12 cellular contexts compared by ENCODE assay signal in the genomic region with DNA sequence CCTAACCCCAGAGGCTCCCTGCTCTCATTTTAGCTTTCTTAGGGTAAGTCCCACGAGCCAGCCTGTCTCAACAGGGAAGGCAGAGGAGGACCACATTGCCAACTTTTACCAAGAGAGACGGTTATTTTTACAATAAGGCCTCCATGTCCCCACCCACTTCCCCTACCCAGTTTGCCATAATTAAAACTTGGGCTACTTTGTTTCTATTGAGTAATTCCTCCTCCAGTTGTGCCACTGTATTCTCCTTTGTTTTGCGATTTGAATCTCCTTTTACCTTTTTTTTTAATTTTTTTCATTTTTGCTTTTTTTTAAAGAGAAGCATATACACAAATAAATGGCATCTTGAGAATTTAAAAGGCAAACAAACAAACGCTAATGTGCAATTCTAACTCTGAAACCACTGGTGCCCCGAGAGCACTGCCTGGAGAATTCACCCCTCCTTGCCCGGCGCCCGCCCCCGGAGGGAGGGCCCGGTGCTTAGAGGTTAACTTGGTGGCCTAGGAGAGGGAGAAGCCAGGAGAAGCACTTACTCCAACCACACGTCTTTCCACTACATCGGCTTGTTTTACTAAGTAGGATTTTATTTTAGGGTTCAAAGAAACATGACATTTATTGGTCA.
DNase-seq lines count a peak whose midpoint lies in the region; ATAC-seq and TF ChIP-seq lines count a peak whose summit lies in the region.
"Had no signal": no experiment of that assay in that cellular context is flagged by ENCODE, and none has a peak within 500 bp of the region (broad histone marks: within the 10 kb centered on the region; RNA-seq: fewer than 3 reads in every experiment).

No MANE protein-coding gene starts in this region.

- 33% methylated on average over 12 of the region's 12 CpGs for WGBS in right cardiac atrium
- WGBS in suprapubic skin, result 27% methylated on average over 12 of the region's 12 CpGs

- no peaks in the 10 kb centered on the region for H3K27me3 Mint-ChIP-seq in activated T-cell treated with anti-CD3 and anti-CD28 coated beads, Interleukin-2, amount 50 U/mL, for 72 hours (ENCODE audit: low read depth)
- H3K27me3 Mint-ChIP-seq in activated naive CD8-positive, alpha-beta T cell treated with anti-CD3 and anti-CD28 coated beads for 36 hours, result no peaks in the 10 kb centered on the region

- H3K4me3 ChIP-seq in right cardiac atrium (ENCODE audit: low read length) (no peak overlapping the region), suprapubic skin (peak overlapping the region; percentile 13)
- H3K4me3 ChIP-seq: adrenal gland had no signal

- H3K9me3 ChIP-seq in right cardiac atrium (ENCODE audit: control insufficient read depth, low read length), result no peaks in the 10 kb centered on the region
- no peaks in the 10 kb centered on the region for H3K9me3 ChIP-seq in suprapubic skin
- H3K9me3 ChIP-seq: adrenal gland had no signal

- no peak overlapping the region for H3K4me3 Mint-ChIP-seq in activated T-cell treated with anti-CD3 and anti-CD28 coated beads, Interleukin-2, amount 50 U/mL, for 72 hours
- H3K4me3 Mint-ChIP-seq in activated naive CD8-positive, alpha-beta T cell treated with anti-CD3 and anti-CD28 coated beads for 36 hours, result no peak overlapping the region

- TF ChIP-seq EP300 in suprapubic skin (IDR thresholded peaks at IDR 0.05), result no peak

- H3K27me3 ChIP-seq in right cardiac atrium (ENCODE audit: control insufficient read depth, insufficient read depth) (no peaks in the 10 kb centered on the region), suprapubic skin (no peaks in the 10 kb centered on the region)
- H3K27me3 ChIP-seq: adrenal gland had no signal

- no peak for ATAC-seq in activated T-cell treated with anti-CD3 and anti-CD28 coated beads, Interleukin-2, amount 50 U/mL, for 72 hours (replicated peaks in 1 of 2)
- ATAC-seq in right cardiac atrium, result peak; percentile 37 to 51
- ATAC-seq in GM21515 (IDR thresholded peaks at IDR 0.05; ENCODE audit: unreplicated experiment), result no peak
- no peak for ATAC-seq in GM21825 (IDR thresholded peaks at IDR 0.05; ENCODE audit: unreplicated experiment)
- ATAC-seq: Panc1 had no signal

- no peaks in the 10 kb centered on the region for H3K9me3 Mint-ChIP-seq in activated T-cell treated with anti-CD3 and anti-CD28 coated beads, Interleukin-2, amount 50 U/mL, for 72 hours
- H3K9me3 Mint-ChIP-seq in activated naive CD8-positive, alpha-beta T cell treated with anti-CD3 and anti-CD28 coated beads for 36 hours, result no peaks in the 10 kb centered on the region

- peak overlapping the region; percentile 78 for H3K27ac Mint-ChIP-seq in activated T-cell treated with anti-CD3 and anti-CD28 coated beads, Interleukin-2, amount 50 U/mL, for 72 hours
- H3K27ac Mint-ChIP-seq in activated naive CD8-positive, alpha-beta T cell treated with anti-CD3 and anti-CD28 coated beads for 36 hours, result peak overlapping the region; percentile 57

- peak overlapping the region; percentile 69 for H3K27ac ChIP-seq in right cardiac atrium (ENCODE audit: low read length)
- peak overlapping the region; percentile 71 for H3K27ac ChIP-seq in suprapubic skin
- H3K27ac ChIP-seq: adrenal gland, WERI-Rb-1 had no signal

- peaks cover 5% of the 10 kb centered on the region for H3K36me3 ChIP-seq in suprapubic skin
- H3K36me3 ChIP-seq: adrenal gland, WERI-Rb-1 had no signal

- TF ChIP-seq POLR2A in suprapubic skin (IDR thresholded peaks at IDR 0.05), result no peak

- intact Hi-C loops in right cardiac atrium (cut with DNase I), result no loop called here

- no peak for DNase-seq in activated T-cell treated with anti-CD3 and anti-CD28 coated beads, Interleukin-2, amount 50 U/mL, for 72 hours
- DNase-seq in activated T-cell treated with anti-CD3 and anti-CD28 coated beads for 4 hours (no peak), right cardiac atrium (no peak), suprapubic skin (ENCODE audit: low spot score in 2 of 2) (no peak), middle frontal gyrus (ENCODE audit: extremely low spot score, low spot score) (no peak)
- no peak for DNase-seq in activated naive CD8-positive, alpha-beta T cell treated with anti-CD3 and anti-CD28 coated beads for 36 hours
- DNase-seq: adrenal gland, NCI-H1694, WERI-Rb-1 had no signal

- H3K4me1 ChIP-seq in right cardiac atrium (ENCODE audit: control insufficient read depth, insufficient read depth, low read length), result peaks cover 9% of the 10 kb centered on the region
- H3K4me1 ChIP-seq in suprapubic skin, result peaks cover 38% of the 10 kb centered on the region
- H3K4me1 ChIP-seq: adrenal gland had no signal

- peaks cover 28% of the 10 kb centered on the region for H3K4me1 Mint-ChIP-seq in activated T-cell treated with anti-CD3 and anti-CD28 coated beads, Interleukin-2, amount 50 U/mL, for 72 hours (ENCODE audit: low read depth)
- H3K4me1 Mint-ChIP-seq in activated naive CD8-positive, alpha-beta T cell treated with anti-CD3 and anti-CD28 coated beads for 36 hours, result peaks cover 61% of the 10 kb centered on the region

- peaks cover 17 to 25% of the 10 kb centered on the region in 2 donors for H3K36me3 Mint-ChIP-seq in activated T-cell treated with anti-CD3 and anti-CD28 coated beads, Interleukin-2, amount 50 U/mL, for 72 hours (ENCODE audit: insufficient read depth in 2 of 2)
- peaks cover 62% of the 10 kb centered on the region for H3K36me3 Mint-ChIP-seq in activated naive CD8-positive, alpha-beta T cell treated with anti-CD3 and anti-CD28 coated beads for 36 hours

- no peak for TF ChIP-seq CTCF in suprapubic skin (IDR thresholded peaks at IDR 0.05)

Comparison
In these comparisons a context has a peak if more than half of its experiments do, and no peak if none do; other contexts are left out.
1. ATAC-seq: peak in right cardiac atrium (2 of 2); none in activated T-cell treated with anti-CD3 and anti-CD28 coated beads, Interleukin-2, amount 50 U/mL, for 72 hours (0 of 2), GM21515 (single experiment) and GM21825 (single experiment).